Comparison of ENCODE assay signal across 8 cellular contexts in genomic region chr2:65144571-65144970, GRCh38.
"Had no signal": no experiment of that assay in that cellular context is flagged by ENCODE, and none has a peak within 500 bp of the region (broad histone marks: within the 10 kb centered on the region; RNA-seq: fewer than 3 reads in every experiment).

No MANE protein-coding gene starts in this region.

- H3K4me3 ChIP-seq: GM23338, HAP-1 had no signal

- H3K9ac ChIP-seq: KMS-11 had no signal

- H3K4me2 ChIP-seq: GM23338, KMS-11 had no signal

- DNase-seq: H7, IMR-90, KBM-7 had no signal

- H3K9me3 ChIP-seq: HAP-1 had no signal

- H3K36me3 ChIP-seq: HAP-1 had no signal

- H2AFZ ChIP-seq: GM23338 had no signal

- H3K4me1 ChIP-seq: HAP-1 had no signal

- ATAC-seq: GM23338, HCT116 had no signal

- H3K27ac ChIP-seq: HL-60, KMS-11 had no signal
